In the genomic region with DNA sequence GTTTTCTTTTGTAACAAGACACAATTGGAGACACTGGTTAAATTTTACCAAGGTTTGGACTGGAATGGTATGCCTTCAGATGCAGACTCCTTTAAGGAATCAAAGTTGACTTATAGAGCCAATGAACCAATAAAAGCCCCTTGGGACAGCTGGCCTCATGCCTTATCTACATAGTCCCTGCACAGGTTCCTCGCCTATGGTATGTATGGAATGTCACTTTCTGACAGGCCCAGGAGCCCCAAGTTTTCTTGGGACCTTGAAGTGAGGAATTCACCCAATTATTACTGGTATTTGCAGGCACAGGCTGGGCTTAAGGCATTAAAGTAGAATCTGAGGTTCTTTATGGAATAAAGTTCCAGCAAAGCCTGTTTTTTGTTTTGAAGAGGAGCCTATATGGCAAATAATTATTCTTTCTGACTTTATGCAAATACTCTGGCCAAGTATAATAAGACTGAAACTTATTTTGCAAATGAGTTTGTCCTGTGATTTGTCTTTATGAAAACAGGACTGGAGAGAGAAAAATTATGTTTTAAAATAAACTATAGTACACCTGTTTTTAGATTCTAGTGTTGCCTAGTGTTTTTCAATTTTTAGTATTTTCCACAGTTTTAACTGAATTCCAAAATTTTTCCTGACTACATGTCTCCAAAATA, we compare ENCODE assay signal across 2 cellular contexts.
TF ChIP-seq lines count a peak whose summit lies in the region.

No MANE protein-coding gene starts in this region.

TF ChIP-seq in HCT116, 20 proteins besides CTCF, POLR2A, EP300 and RAD21:
- no peak for TF ChIP-seq FOSL1 (IDR thresholded peaks at IDR 0.05; ENCODE audit: low read depth)
- no peak for TF ChIP-seq REST (IDR thresholded peaks at IDR 0.05; ENCODE audit: low read depth)
- no peak for TF ChIP-seq ATF3 (IDR thresholded peaks at IDR 0.05)
- TF ChIP-seq EZH2 (IDR thresholded peaks at IDR 0.05): no peak
- TF ChIP-seq CBX3 (IDR thresholded peaks at IDR 0.05; ENCODE audit: low read depth): no peak
- no peak for TF ChIP-seq POLR2AphosphoS5 (IDR thresholded peaks at IDR 0.05; ENCODE audit: low read depth, low read length)
- no peak for TF ChIP-seq EGR1 (IDR thresholded peaks at IDR 0.05; ENCODE audit: low read depth)
- no peak for TF ChIP-seq TCF7L2 (IDR thresholded peaks at IDR 0.05; ENCODE audit: borderline replicate concordance, extremely low read depth, insufficient read depth, insufficient read length)
- TF ChIP-seq, protein P1, sequence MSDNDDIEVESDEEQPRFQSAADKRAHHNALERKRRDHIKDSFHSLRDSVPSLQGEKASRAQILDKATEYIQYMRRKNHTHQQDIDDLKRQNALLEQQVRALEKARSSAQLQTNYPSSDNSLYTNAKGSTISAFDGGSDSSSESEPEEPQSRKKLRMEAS (IDR thresholded peaks at IDR 0.05): no peak
- no peak for TF ChIP-seq ZBTB33 (IDR thresholded peaks at IDR 0.05; ENCODE audit: extremely low read depth, insufficient replicate concordance, low read length)
- no peak for TF ChIP-seq JUND (IDR thresholded peaks at IDR 0.05)

TF ChIP-seq in H1, 55 proteins besides CTCF, POLR2A, EP300 and RAD21:
- TF ChIP-seq TAF7 (optimal IDR thresholded peaks at IDR 0.05; ENCODE audit: borderline replicate concordance, low read depth, low read length): no peak
- TF ChIP-seq TEAD4 (IDR thresholded peaks at IDR 0.05; ENCODE audit: low read depth, low read length): peak; percentile 57; the same call in 1 of the 2 replicates
